In the genomic region with DNA sequence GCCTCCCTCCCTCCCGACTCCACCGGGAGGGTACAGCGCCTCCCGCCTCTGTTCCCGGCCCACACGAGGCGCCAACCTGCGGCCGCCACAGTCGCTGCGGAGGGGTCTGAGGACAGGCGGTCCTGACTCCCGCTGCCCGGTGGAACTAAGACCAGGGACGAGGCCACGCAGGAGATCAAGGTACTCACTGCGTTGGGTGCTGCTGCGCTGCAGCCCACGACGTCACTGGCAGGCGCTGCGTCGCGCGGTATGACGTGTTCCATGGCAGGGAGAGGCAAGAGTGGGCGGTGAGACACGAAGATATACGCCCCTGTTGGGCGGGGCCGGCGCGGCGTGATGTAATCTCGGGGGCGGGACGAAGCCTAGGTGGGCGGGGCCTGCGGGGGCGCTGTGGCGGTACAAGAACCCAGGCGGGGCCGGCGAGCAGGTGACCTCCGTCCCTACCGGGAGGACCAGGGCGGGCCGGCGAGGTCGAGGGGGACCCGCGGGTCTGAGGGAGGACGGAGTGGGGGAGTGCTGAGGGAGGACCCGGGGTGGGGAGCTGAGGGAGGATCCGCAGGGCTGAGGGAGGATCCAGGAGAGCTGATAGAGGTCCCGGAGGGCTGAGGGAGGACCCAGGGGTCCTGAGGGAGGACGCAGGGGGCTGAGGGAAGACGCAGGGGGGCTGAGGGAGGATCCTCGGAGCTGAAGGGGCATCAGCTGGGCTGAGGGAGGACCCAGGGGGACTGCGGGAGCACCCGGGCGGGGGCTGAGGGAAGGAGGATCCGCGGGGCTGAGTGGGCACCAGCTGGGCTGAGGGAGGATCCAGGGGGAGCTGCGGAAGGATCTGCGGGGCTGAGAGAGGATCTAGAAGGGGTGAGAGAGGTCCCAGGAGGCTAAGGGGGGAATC, we compare ENCODE assay signal across 1 cellular context.
TF ChIP-seq lines count a peak whose summit lies in the region.

A gene (minus strand): TSS at position 227 of the 889 bp plus-strand sequence. CDS start 1,039 bp downstream, outside the sequence.

TF ChIP-seq in GM23338, 12 proteins besides CTCF, POLR2A, EP300 and RAD21:
- TF ChIP-seq CREB1 (CRISPR knock-in tag; IDR thresholded peaks at IDR 0.05; ENCODE audit: low read depth): peak; percentile 100
- TF ChIP-seq, protein P1, sequence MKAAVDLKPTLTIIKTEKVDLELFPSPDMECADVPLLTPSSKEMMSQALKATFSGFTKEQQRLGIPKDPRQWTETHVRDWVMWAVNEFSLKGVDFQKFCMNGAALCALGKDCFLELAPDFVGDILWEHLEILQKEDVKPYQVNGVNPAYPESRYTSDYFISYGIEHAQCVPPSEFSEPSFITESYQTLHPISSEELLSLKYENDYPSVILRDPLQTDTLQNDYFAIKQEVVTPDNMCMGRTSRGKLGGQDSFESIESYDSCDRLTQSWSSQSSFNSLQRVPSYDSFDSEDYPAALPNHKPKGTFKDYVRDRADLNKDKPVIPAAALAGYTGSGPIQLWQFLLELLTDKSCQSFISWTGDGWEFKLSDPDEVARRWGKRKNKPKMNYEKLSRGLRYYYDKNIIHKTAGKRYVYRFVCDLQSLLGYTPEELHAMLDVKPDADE (IDR thresholded peaks at IDR 0.05): peak; percentile 68; the same call in 1 of the 2 replicates
- TF ChIP-seq POLR2AphosphoS5 (IDR thresholded peaks at IDR 0.05; ENCODE audit: low read depth): peak; percentile 99
- TF ChIP-seq EZH2 (IDR thresholded peaks at IDR 0.05; ENCODE audit: low read depth, unreplicated experiment): no peak
